Comparison of ENCODE assay signal across 2 cellular contexts in the genomic region with DNA sequence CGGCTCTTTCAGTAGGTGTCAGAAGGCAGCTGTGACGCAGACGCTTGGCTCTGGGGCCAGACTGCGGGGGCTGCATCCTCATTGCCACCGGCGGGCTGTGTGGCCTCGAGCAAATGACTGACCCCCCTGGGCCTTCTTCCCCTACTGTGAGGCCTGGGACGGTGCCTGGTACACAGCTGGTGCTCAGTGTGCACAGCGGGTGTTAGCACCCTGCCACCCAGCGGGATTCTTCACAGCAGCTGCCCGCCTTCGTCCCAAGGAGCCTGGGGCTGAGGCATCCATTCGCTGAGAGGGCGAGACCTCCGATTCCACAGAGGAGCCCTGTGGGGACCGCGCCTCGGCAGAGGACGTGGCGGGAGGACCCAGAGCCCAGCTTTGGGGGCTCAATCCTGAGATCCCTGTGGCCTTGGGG.
TF ChIP-seq lines count a peak whose summit lies in the region.

No MANE protein-coding gene starts in this region.

TF ChIP-seq in HEK293, 187 proteins besides CTCF, POLR2A, EP300 and RAD21:
- no peak for TF ChIP-seq ZNF121 (tag by site-specific recombination; IDR thresholded peaks at IDR 0.05)
- TF ChIP-seq HOXD13 (CRISPR knock-in tag; IDR thresholded peaks at IDR 0.05; ENCODE audit: borderline replicate concordance) = no peak
- TF ChIP-seq ZIC2 (tag by site-specific recombination; IDR thresholded peaks at IDR 0.05) = peak; percentile 93
- TF ChIP-seq ZFP3 (tag by site-specific recombination; IDR thresholded peaks at IDR 0.05; ENCODE audit: low read depth) = no peak
- TF ChIP-seq, protein P1, sequence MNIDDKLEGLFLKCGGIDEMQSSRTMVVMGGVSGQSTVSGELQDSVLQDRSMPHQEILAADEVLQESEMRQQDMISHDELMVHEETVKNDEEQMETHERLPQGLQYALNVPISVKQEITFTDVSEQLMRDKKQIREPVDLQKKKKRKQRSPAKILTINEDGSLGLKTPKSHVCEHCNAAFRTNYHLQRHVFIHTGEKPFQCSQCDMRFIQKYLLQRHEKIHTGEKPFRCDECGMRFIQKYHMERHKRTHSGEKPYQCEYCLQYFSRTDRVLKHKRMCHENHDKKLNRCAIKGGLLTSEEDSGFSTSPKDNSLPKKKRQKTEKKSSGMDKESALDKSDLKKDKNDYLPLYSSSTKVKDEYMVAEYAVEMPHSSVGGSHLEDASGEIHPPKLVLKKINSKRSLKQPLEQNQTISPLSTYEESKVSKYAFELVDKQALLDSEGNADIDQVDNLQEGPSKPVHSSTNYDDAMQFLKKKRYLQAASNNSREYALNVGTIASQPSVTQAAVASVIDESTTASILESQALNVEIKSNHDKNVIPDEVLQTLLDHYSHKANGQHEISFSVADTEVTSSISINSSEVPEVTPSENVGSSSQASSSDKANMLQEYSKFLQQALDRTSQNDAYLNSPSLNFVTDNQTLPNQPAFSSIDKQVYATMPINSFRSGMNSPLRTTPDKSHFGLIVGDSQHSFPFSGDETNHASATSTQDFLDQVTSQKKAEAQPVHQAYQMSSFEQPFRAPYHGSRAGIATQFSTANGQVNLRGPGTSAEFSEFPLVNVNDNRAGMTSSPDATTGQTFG (tag by site-specific recombination; IDR thresholded peaks at IDR 0.05; ENCODE audit: borderline replicate concordance) = no peak
- TF ChIP-seq ZNF707 (tag by site-specific recombination; IDR thresholded peaks at IDR 0.05) = no peak

TF ChIP-seq in HepG2, 621 proteins besides CTCF, POLR2A, EP300 and RAD21 (continues in another document):
- 0 out of 2 replicates have a peak, but pooled peaks have one; percentile 4 for TF ChIP-seq HDAC2 (CRISPR knock-in tag; IDR thresholded peaks at IDR 0.05)
- TF ChIP-seq ZNF501 (CRISPR knock-in tag; IDR thresholded peaks at IDR 0.05) = 0 out of 2 replicates have a peak, but pooled peaks have one; percentile 2
- TF ChIP-seq, protein P2, sequence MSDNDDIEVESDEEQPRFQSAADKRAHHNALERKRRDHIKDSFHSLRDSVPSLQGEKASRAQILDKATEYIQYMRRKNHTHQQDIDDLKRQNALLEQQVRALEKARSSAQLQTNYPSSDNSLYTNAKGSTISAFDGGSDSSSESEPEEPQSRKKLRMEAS (IDR thresholded peaks at IDR 0.05) = 0 out of 2 replicates have a peak, but pooled peaks have one; percentile 5
- no peak; the same call in 1 of the 2 replicates for TF ChIP-seq ZNF772 (CRISPR knock-in tag; IDR thresholded peaks at IDR 0.05)
- TF ChIP-seq, protein P3, sequence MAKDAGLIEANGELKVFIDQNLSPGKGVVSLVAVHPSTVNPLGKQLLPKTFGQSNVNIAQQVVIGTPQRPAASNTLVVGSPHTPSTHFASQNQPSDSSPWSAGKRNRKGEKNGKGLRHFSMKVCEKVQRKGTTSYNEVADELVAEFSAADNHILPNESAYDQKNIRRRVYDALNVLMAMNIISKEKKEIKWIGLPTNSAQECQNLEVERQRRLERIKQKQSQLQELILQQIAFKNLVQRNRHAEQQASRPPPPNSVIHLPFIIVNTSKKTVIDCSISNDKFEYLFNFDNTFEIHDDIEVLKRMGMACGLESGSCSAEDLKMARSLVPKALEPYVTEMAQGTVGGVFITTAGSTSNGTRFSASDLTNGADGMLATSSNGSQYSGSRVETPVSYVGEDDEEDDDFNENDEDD (CRISPR knock-in tag; IDR thresholded peaks at IDR 0.05; ENCODE audit: borderline replicate concordance) = 0 out of 2 replicates have a peak, but pooled peaks have one; percentile 18
- 0 out of 2 replicates have a peak, but pooled peaks have one; percentile 68 for TF ChIP-seq CBX5 (CRISPR knock-in tag; IDR thresholded peaks at IDR 0.05; ENCODE audit: borderline replicate concordance)
- TF ChIP-seq ZSCAN25 (CRISPR knock-in tag; IDR thresholded peaks at IDR 0.05) = no peak
- TF ChIP-seq, protein P4, sequence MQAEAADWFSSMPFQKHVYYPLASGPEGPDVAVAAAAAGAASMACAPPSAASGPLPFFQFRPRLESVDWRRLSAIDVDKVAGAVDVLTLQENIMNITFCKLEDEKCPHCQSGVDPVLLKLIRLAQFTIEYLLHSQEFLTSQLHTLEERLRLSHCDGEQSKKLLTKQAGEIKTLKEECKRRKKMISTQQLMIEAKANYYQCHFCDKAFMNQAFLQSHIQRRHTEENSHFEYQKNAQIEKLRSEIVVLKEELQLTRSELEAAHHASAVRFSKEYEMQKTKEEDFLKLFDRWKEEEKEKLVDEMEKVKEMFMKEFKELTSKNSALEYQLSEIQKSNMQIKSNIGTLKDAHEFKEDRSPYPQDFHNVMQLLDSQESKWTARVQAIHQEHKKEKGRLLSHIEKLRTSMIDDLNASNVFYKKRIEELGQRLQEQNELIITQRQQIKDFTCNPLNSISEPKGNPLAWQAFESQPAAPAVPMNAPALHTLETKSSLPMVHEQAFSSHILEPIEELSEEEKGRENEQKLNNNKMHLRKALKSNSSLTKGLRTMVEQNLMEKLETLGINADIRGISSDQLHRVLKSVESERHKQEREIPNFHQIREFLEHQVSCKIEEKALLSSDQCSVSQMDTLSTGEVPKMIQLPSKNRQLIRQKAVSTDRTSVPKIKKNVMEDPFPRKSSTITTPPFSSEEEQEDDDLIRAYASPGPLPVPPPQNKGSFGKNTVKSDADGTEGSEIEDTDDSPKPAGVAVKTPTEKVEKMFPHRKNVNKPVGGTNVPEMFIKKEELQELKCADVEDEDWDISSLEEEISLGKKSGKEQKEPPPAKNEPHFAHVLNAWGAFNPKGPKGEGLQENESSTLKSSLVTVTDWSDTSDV (CRISPR knock-in tag; IDR thresholded peaks at IDR 0.05) = peak; percentile 59; the same call in 1 of the 2 replicates
- TF ChIP-seq ZNF496 (CRISPR knock-in tag; IDR thresholded peaks at IDR 0.05; ENCODE audit: insufficient replicate concordance) = no peak
- TF ChIP-seq SOX6 (IDR thresholded peaks at IDR 0.05) = no peak
- no peak for TF ChIP-seq SOX6 (CRISPR knock-in tag; IDR thresholded peaks at IDR 0.05)
- TF ChIP-seq, protein P5, sequence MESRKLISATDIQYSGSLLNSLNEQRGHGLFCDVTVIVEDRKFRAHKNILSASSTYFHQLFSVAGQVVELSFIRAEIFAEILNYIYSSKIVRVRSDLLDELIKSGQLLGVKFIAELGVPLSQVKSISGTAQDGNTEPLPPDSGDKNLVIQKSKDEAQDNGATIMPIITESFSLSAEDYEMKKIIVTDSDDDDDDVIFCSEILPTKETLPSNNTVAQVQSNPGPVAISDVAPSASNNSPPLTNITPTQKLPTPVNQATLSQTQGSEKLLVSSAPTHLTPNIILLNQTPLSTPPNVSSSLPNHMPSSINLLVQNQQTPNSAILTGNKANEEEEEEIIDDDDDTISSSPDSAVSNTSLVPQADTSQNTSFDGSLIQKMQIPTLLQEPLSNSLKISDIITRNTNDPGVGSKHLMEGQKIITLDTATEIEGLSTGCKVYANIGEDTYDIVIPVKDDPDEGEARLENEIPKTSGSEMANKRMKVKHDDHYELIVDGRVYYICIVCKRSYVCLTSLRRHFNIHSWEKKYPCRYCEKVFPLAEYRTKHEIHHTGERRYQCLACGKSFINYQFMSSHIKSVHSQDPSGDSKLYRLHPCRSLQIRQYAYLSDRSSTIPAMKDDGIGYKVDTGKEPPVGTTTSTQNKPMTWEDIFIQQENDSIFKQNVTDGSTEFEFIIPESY (CRISPR knock-in tag; IDR thresholded peaks at IDR 0.05) = peak; percentile 80
- TF ChIP-seq, protein P6, sequence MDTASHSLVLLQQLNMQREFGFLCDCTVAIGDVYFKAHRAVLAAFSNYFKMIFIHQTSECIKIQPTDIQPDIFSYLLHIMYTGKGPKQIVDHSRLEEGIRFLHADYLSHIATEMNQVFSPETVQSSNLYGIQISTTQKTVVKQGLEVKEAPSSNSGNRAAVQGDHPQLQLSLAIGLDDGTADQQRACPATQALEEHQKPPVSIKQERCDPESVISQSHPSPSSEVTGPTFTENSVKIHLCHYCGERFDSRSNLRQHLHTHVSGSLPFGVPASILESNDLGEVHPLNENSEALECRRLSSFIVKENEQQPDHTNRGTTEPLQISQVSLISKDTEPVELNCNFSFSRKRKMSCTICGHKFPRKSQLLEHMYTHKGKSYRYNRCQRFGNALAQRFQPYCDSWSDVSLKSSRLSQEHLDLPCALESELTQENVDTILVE (CRISPR knock-in tag; IDR thresholded peaks at IDR 0.05) = no peak
- no peak for TF ChIP-seq ZBTB1 (CRISPR knock-in tag; IDR thresholded peaks at IDR 0.05; ENCODE audit: borderline replicate concordance)
- peak; percentile 93 for TF ChIP-seq ZNF768 (CRISPR knock-in tag; IDR thresholded peaks at IDR 0.05)
- TF ChIP-seq AGO2 (optimal IDR thresholded peaks at IDR 0.05; ENCODE audit: low read depth, low read length) = peak; percentile 73
- TF ChIP-seq, protein P7, sequence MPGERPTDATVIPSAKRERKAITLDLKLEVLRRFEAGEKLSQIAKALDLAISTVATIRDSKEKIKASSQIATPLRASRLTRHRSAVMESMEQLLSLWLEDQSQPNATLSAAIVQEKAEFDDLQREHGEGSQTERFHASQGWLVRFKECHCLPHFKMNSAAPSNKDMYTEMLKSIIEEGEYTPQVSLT (CRISPR knock-in tag; IDR thresholded peaks at IDR 0.05; ENCODE audit: borderline replicate concordance, low read depth) = no peak
- TF ChIP-seq RXRA (CRISPR knock-in tag; IDR thresholded peaks at IDR 0.05) = 0 out of 2 replicates have a peak, but pooled peaks have one; percentile 39
- no peak for TF ChIP-seq ZSCAN22 (CRISPR knock-in tag; IDR thresholded peaks at IDR 0.05)
- TF ChIP-seq SAP130 (CRISPR knock-in tag; IDR thresholded peaks at IDR 0.05; ENCODE audit: low read depth) = no peak
- no peak for TF ChIP-seq BRCA1 (CRISPR knock-in tag; IDR thresholded peaks at IDR 0.05)
- peak; percentile 94; the same call in 1 of the 2 replicates for TF ChIP-seq ZNF891 (CRISPR knock-in tag; IDR thresholded peaks at IDR 0.05)
- peak; percentile 19; the same call in 1 of the 2 replicates for TF ChIP-seq ZNF431 (CRISPR knock-in tag; IDR thresholded peaks at IDR 0.05; ENCODE audit: borderline replicate concordance, low read depth)
- TF ChIP-seq ZNF615 (CRISPR knock-in tag; IDR thresholded peaks at IDR 0.05; ENCODE audit: borderline replicate concordance) = no peak
- TF ChIP-seq, protein P8, sequence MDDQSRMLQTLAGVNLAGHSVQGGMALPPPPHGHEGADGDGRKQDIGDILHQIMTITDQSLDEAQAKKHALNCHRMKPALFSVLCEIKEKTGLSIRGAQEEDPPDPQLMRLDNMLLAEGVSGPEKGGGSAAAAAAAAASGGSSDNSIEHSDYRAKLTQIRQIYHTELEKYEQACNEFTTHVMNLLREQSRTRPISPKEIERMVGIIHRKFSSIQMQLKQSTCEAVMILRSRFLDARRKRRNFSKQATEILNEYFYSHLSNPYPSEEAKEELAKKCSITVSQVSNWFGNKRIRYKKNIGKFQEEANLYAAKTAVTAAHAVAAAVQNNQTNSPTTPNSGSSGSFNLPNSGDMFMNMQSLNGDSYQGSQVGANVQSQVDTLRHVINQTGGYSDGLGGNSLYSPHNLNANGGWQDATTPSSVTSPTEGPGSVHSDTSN (CRISPR knock-in tag; IDR thresholded peaks at IDR 0.05; ENCODE audit: borderline replicate concordance) = no peak
- no peak for TF ChIP-seq ZNF354B (CRISPR knock-in tag; IDR thresholded peaks at IDR 0.05)
- 0 out of 2 replicates have a peak, but pooled peaks have one; percentile 14 for TF ChIP-seq DNMT3B (CRISPR knock-in tag; conservative IDR thresholded peaks at IDR 0.05)
- 0 out of 2 replicates have a peak, but pooled peaks have one; percentile 12 for TF ChIP-seq CBFB (CRISPR knock-in tag; IDR thresholded peaks at IDR 0.05)
- peak; percentile 1 for TF ChIP-seq TEAD3 (CRISPR knock-in tag; optimal IDR thresholded peaks at IDR 0.05; ENCODE audit: borderline replicate concordance)
- TF ChIP-seq, protein P9, sequence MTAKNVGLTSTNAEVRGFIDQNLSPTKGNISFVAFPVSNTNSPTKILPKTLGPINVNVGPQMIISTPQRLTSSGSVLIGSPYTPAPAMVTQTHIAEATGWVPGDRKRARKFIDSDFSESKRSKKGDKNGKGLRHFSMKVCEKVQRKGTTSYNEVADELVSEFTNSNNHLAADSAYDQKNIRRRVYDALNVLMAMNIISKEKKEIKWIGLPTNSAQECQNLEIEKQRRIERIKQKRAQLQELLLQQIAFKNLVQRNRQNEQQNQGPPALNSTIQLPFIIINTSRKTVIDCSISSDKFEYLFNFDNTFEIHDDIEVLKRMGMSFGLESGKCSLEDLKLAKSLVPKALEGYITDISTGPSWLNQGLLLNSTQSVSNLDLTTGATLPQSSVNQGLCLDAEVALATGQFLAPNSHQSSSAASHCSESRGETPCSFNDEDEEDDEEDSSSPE (CRISPR knock-in tag; IDR thresholded peaks at IDR 0.05) = 0 out of 2 replicates have a peak, but pooled peaks have one; percentile 7
- TF ChIP-seq SMAD9 (CRISPR knock-in tag; IDR thresholded peaks at IDR 0.05) = no peak
- TF ChIP-seq, protein P10, sequence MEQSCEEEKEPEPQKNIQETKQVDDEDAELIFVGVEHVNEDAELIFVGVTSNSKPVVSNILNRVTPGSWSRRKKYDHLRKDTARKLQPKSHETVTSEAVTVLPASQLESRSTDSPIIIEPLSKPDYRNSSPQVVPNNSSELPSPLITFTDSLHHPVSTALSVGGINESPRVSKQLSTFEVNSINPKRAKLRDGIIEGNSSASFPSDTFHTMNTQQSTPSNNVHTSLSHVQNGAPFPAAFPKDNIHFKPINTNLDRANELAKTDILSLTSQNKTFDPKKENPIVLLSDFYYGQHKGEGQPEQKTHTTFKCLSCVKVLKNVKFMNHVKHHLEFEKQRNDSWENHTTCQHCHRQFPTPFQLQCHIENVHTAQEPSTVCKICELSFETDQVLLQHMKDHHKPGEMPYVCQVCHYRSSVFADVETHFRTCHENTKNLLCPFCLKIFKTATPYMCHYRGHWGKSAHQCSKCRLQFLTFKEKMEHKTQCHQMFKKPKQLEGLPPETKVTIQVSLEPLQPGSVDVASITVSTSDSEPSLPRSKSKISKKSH (CRISPR knock-in tag; IDR thresholded peaks at IDR 0.05; ENCODE audit: borderline replicate concordance) = peak; percentile 69
- no peak for TF ChIP-seq ZBTB7B (CRISPR knock-in tag; IDR thresholded peaks at IDR 0.05)
- TF ChIP-seq ZNF839 (CRISPR knock-in tag; IDR thresholded peaks at IDR 0.05; ENCODE audit: borderline replicate concordance) = 0 out of 2 replicates have a peak, but pooled peaks have one; percentile 10
- no peak for TF ChIP-seq TP53 (CRISPR knock-in tag; conservative IDR thresholded peaks at IDR 0.05)
- peak; percentile 16; the same call in 1 of the 2 replicates for TF ChIP-seq ZNF232 (CRISPR knock-in tag; IDR thresholded peaks at IDR 0.05; ENCODE audit: borderline replicate concordance)
- TF ChIP-seq HCFC1 (IDR thresholded peaks at IDR 0.05; ENCODE audit: low read depth, low read length) = 0 out of 2 replicates have a peak, but pooled peaks have one; percentile 24
- TF ChIP-seq MTF1 (CRISPR knock-in tag; IDR thresholded peaks at IDR 0.05) = no peak
- TF ChIP-seq, protein P11, sequence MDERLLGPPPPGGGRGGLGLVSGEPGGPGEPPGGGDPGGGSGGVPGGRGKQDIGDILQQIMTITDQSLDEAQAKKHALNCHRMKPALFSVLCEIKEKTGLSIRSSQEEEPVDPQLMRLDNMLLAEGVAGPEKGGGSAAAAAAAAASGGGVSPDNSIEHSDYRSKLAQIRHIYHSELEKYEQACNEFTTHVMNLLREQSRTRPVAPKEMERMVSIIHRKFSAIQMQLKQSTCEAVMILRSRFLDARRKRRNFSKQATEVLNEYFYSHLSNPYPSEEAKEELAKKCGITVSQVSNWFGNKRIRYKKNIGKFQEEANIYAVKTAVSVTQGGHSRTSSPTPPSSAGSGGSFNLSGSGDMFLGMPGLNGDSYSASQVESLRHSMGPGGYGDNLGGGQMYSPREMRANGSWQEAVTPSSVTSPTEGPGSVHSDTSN (CRISPR knock-in tag; IDR thresholded peaks at IDR 0.05) = 0 out of 2 replicates have a peak, but pooled peaks have one; percentile 3
